In the genomic region with DNA sequence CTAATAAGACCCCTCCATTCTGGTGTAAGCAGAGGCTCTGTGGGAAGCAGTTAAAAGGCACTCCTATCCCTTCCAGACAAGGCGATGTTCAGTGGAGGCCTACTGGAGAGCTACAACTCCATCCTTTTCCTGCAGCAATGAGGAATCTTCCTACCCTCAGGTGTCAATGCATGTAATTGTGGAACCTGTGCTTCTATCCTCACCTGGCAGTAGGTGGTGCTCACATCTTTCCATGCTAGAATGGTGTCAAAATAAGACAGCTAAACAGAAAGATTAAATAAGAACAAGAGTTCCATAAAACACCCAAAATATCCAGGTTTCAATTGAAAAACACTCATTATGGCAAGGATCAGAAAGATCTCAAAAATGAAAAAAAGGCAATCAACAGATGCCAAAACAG, we compare ENCODE assay signal across 18 cellular contexts.
A peak's percentile ranks its signal among the peaks of the same experiment; 100 is the strongest.
DNase-seq lines count a peak whose midpoint lies in the region; ATAC-seq and TF ChIP-seq lines count a peak whose summit lies in the region.
"Had no signal": no experiment of that assay in that cellular context is flagged by ENCODE, and none has a peak within 500 bp of the region (broad histone marks: within the 10 kb centered on the region; RNA-seq: fewer than 3 reads in every experiment).

No MANE protein-coding gene starts in this region.

- H3K4me3 ChIP-seq in BE2C (ENCODE audit: low read depth, low read length) (no peak overlapping the region), HCT116 (replicated peaks in 1 of 2; ENCODE audit: low read depth in 1 of 2, low read length in 2 of 2) (no peak overlapping the region), PC-9 (no peak overlapping the region)
- H3K4me3 ChIP-seq: sigmoid colon, SK-N-MC had no signal

- H3K36me3 ChIP-seq in BE2C (no peaks in the 10 kb centered on the region), HCT116 (ENCODE audit: control insufficient read depth in 1 of 2, insufficient read depth in 2 of 2, low read length in 2 of 2) (no peaks in the 10 kb centered on the region), PC-9 (ENCODE audit: low read depth) (no peaks in the 10 kb centered on the region)
- H3K36me3 ChIP-seq: sigmoid colon had no signal

- intact Hi-C loops in HCT116 (cut with micrococcal nuclease), result loop anchor here (2.0 kb wide), 1 partner anchor 986 kb away; a partner anchor contains a TSS
- intact Hi-C loops in PC-9 (cut with micrococcal nuclease; ENCODE audit: unreplicated experiment), result no loop called here

- H3K4me1 ChIP-seq in BE2C, result peaks cover 10% of the 10 kb centered on the region
- H3K4me1 ChIP-seq in HCT116 (ENCODE audit: control insufficient read depth in 1 of 2, insufficient read depth in 2 of 2, low read length in 2 of 2), result no peaks in the 10 kb centered on the region
- no peaks in the 10 kb centered on the region for H3K4me1 ChIP-seq in PC-9 (replicated peaks; ENCODE audit: insufficient read depth)
- H3K4me1 ChIP-seq in foreskin keratinocyte, result no peaks in the 10 kb centered on the region
- H3K4me1 ChIP-seq: sigmoid colon had no signal

- no peaks in the 10 kb centered on the region for H3K27me3 ChIP-seq in BE2C
- no peaks in the 10 kb centered on the region for H3K27me3 ChIP-seq in HCT116 (ENCODE audit: insufficient read depth, low read length)
- no peaks in the 10 kb centered on the region for H3K27me3 ChIP-seq in PC-9 (ENCODE audit: insufficient read depth, low read depth)
- H3K27me3 ChIP-seq in foreskin keratinocyte, result no peaks in the 10 kb centered on the region
- H3K27me3 ChIP-seq: sigmoid colon had no signal

- H3F3A ChIP-seq in PC-9 (ENCODE audit: insufficient read depth, low read depth), result no peaks in the 10 kb centered on the region

- H3K9me3 ChIP-seq in BE2C (no peaks in the 10 kb centered on the region), HCT116 (ENCODE audit: control insufficient read depth in 1 of 2, insufficient read depth in 1 of 2, low read depth in 1 of 2, low read length in 2 of 2) (no peaks in the 10 kb centered on the region), PC-9 (ENCODE audit: insufficient read depth, low read depth) (no peaks in the 10 kb centered on the region; the same call in 1 of the 2 replicates)
- H3K9me3 ChIP-seq: sigmoid colon had no signal

- H3K4me2 ChIP-seq in HCT116 (ENCODE audit: low read length), result no peak overlapping the region
- no peak overlapping the region for H3K4me2 ChIP-seq in PC-9

- H2AFZ ChIP-seq in HCT116 (ENCODE audit: low read depth, low read length, poor library complexity, severe bottlenecking) (no peak overlapping the region), PC-9 (no peak overlapping the region)

- POLR2A ChIA-PET in HCT116 (lab: Charles Lee) (no interaction called here), PC-9 (lab: Charles Lee; ENCODE audit: unreplicated experiment) (no interaction called here)

- no peak overlapping the region for H3K27ac ChIP-seq in HCT116 (ENCODE audit: low read depth, low read length)
- no peak overlapping the region for H3K27ac ChIP-seq in PC-9
- no peak overlapping the region for H3K27ac ChIP-seq in foreskin keratinocyte
- H3K27ac ChIP-seq: sigmoid colon, SK-N-MC had no signal

- TF ChIP-seq CTCF in BE2C (IDR thresholded peaks at IDR 0.05; ENCODE audit: low read depth, low read length) (peak; percentile 35; the same call in 1 of the 2 replicates), HCT116 (IDR thresholded peaks at IDR 0.05 in 2 of 3, conservative IDR thresholded peaks at IDR 0.05 in 1 of 3; ENCODE audit: borderline replicate concordance in 1 of 3, insufficient read depth in 1 of 3, low read depth in 2 of 3, low read length in 2 of 3) (peak; percentile 31 to 61 (median 54); a peak in 5 of 6 replicates), PC-9 (conservative IDR thresholded peaks at IDR 0.05) (peak; percentile 52; the same call in 1 of the 2 replicates), foreskin keratinocyte (conservative IDR thresholded peaks at IDR 0.05) (peak; percentile 52)

- no TSS peak for BruUV-seq in HCT116 (replicated peaks; lab: Mats Ljungman, UMichigan)
- no TSS peak for BruUV-seq in PC-9 (replicated peaks; lab: Mats Ljungman, UMichigan)

- no peak overlapping the region for H3K9ac ChIP-seq in HCT116 (ENCODE audit: low read length)

- no peak for TF ChIP-seq POLR2A in HCT116 (IDR thresholded peaks at IDR 0.05; ENCODE audit: borderline replicate concordance, extremely low read depth, insufficient read depth, insufficient read length)

- peak; percentile 80 for ATAC-seq in HCT116
- no peak for ATAC-seq in foreskin keratinocyte
- ATAC-seq in HG02798 (IDR thresholded peaks at IDR 0.05; ENCODE audit: poor library complexity, unreplicated experiment), result no peak
- no peak for ATAC-seq in HG02588 (IDR thresholded peaks at IDR 0.05; ENCODE audit: unreplicated experiment)

- RAD21 ChIA-PET in HCT116 (lab: Charles Lee; ENCODE audit: low non-redundant PET in 1 of 2, low total read pairs in 2 of 2, uncharacterized antibody in 2 of 2, unreplicated experiment in 2 of 2), result interaction anchor here in 1 of 2 experiments (0.6 kb wide), 1 partner anchor 861 kb away, joined by 3 read pairs; no protein-coding TSS in a partner anchor

- H3K79me2 ChIP-seq in HCT116 (ENCODE audit: insufficient read depth, low read length) (no peaks in the 10 kb centered on the region), PC-9 (ENCODE audit: low read depth) (no peaks in the 10 kb centered on the region)

- peak; percentile 77 for TF ChIP-seq RAD21 in HCT116 (IDR thresholded peaks at IDR 0.05; ENCODE audit: low read depth)

- CTCF ChIA-PET in HCT116 (lab: Charles Lee) (interaction anchor here (0.6 to 1.2 kb wide), 4 partner anchors 9 to 1223 kb away, joined by 3 to 5 read pairs (median 3); no protein-coding TSS in a partner anchor), PC-9 (lab: Charles Lee) (no interaction called here)

- no peak for DNase-seq in BE2C
- peak; percentile 16 for DNase-seq in HCT116 (ENCODE audit: low read depth, low spot score)
- no peak for DNase-seq in PC-9
- DNase-seq in foreskin keratinocyte, result peak in 1 of 2 donors; percentile 15
- no peak for DNase-seq in foreskin melanocyte
- DNase-seq in SHP77 (lab: John Stamatoyannopoulos, UW), result no peak
- DNase-seq: activated CD4-positive, alpha-beta T cell treated with anti-CD3 and anti-CD28 coated beads, Interleukin-2, amount 10 ng/mL, durations not matched to agents 7 days and 5 days; activated naive CD4-positive, alpha-beta T cell treated with anti-CD3 and anti-CD28 coated beads, Interleukin-2, amount 50 U/mL, for 16 hours; glutamatergic neuron; kidney; NCI-H2081 treated with DMSO at 0.1 percent for 48 hours; nucleus accumbens; sigmoid colon; stimulated activated CD4-positive, alpha-beta T cell treated with anti-CD3 and anti-CD28 coated beads, Interleukin-1b, Interleukin-23, amount 100 ng/mL, for 48 hours; T1000 had no signal

- no peaks in the 10 kb centered on the region for H3K9me2 ChIP-seq in HCT116 (ENCODE audit: insufficient read depth)
- no peaks in the 10 kb centered on the region for H3K9me2 ChIP-seq in PC-9 (ENCODE audit: insufficient read depth)

- H4K20me1 ChIP-seq in HCT116 (ENCODE audit: insufficient read depth) (no peaks in the 10 kb centered on the region), PC-9 (ENCODE audit: insufficient read depth) (no peaks in the 10 kb centered on the region)

TF ChIP-seq in HCT116, 20 proteins besides CTCF, POLR2A, EP300 and RAD21:
- TF ChIP-seq, protein P1, sequence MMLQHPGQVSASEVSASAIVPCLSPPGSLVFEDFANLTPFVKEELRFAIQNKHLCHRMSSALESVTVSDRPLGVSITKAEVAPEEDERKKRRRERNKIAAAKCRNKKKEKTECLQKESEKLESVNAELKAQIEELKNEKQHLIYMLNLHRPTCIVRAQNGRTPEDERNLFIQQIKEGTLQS (IDR thresholded peaks at IDR 0.05), result no peak
- TF ChIP-seq, protein P2, sequence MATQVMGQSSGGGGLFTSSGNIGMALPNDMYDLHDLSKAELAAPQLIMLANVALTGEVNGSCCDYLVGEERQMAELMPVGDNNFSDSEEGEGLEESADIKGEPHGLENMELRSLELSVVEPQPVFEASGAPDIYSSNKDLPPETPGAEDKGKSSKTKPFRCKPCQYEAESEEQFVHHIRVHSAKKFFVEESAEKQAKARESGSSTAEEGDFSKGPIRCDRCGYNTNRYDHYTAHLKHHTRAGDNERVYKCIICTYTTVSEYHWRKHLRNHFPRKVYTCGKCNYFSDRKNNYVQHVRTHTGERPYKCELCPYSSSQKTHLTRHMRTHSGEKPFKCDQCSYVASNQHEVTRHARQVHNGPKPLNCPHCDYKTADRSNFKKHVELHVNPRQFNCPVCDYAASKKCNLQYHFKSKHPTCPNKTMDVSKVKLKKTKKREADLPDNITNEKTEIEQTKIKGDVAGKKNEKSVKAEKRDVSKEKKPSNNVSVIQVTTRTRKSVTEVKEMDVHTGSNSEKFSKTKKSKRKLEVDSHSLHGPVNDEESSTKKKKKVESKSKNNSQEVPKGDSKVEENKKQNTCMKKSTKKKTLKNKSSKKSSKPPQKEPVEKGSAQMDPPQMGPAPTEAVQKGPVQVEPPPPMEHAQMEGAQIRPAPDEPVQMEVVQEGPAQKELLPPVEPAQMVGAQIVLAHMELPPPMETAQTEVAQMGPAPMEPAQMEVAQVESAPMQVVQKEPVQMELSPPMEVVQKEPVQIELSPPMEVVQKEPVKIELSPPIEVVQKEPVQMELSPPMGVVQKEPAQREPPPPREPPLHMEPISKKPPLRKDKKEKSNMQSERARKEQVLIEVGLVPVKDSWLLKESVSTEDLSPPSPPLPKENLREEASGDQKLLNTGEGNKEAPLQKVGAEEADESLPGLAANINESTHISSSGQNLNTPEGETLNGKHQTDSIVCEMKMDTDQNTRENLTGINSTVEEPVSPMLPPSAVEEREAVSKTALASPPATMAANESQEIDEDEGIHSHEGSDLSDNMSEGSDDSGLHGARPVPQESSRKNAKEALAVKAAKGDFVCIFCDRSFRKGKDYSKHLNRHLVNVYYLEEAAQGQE (IDR thresholded peaks at IDR 0.05; ENCODE audit: low read depth), result no peak
- TF ChIP-seq SIN3A (IDR thresholded peaks at IDR 0.05; ENCODE audit: low read depth), result no peak
- no peak for TF ChIP-seq FOSL1 (IDR thresholded peaks at IDR 0.05; ENCODE audit: low read depth)
- no peak for TF ChIP-seq ELF1 (IDR thresholded peaks at IDR 0.05; ENCODE audit: borderline replicate concordance, low read depth)
- no peak for TF ChIP-seq JUND (IDR thresholded peaks at IDR 0.05)
- TF ChIP-seq SRF (IDR thresholded peaks at IDR 0.05; ENCODE audit: low read depth), result no peak
- no peak for TF ChIP-seq POLR2AphosphoS5 (IDR thresholded peaks at IDR 0.05; ENCODE audit: low read depth, low read length)
- no peak for TF ChIP-seq CBX3 (IDR thresholded peaks at IDR 0.05; ENCODE audit: low read depth)
- no peak for TF ChIP-seq CEBPB (IDR thresholded peaks at IDR 0.05; ENCODE audit: low read depth)
- TF ChIP-seq YY1 (IDR thresholded peaks at IDR 0.05; ENCODE audit: extremely low read depth, insufficient replicate concordance, low read depth, low read length), result no peak
- TF ChIP-seq, protein P3, sequence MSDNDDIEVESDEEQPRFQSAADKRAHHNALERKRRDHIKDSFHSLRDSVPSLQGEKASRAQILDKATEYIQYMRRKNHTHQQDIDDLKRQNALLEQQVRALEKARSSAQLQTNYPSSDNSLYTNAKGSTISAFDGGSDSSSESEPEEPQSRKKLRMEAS (IDR thresholded peaks at IDR 0.05), result no peak
- TF ChIP-seq EGR1 (IDR thresholded peaks at IDR 0.05; ENCODE audit: low read depth), result no peak
